Comparison of ENCODE assay signal across 13 cellular contexts in the genomic region with DNA sequence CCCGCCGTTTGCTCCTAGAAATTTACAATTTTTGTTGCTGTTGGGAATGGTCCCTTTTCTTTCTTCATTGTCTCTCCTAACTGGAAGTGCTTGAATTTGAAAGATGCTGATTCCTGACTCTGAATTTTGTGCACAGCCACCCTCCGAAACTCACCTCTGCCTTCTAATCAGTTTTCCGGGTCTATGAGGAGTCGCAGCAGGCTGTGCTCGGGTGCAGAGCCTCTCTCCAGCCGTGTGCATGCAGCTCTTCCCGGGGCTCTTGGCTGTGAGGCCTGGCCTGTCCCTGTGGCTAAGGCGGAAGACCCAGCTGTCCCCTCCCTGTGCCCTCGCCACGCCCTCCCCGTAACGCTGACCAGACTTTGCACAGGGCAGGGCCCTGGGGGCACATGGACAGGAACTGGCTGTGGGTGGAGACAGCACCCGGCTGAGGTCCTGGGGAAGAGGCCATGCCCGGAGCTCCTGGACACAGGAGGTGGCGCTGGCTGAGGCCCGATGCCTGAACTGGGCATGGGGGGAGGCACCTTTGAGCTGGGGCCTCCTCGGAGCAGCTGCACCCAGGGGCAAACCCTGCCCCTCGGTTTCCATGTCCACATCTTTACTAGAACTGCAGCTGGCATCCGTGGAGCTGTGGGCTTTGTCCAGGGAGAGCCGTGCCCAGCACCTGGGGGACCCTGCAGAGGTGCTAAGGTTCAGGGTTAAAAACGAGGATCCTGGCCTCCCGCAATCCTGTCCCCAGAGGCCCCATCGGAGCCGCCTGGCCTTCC. TPM values are rescaled to one million over a fixed set of nuclear protein-coding genes. Genes with fewer than 3 reads are reported as not detected.
DNase-seq lines count a peak whose midpoint lies in the region; ATAC-seq and TF ChIP-seq lines count a peak whose summit lies in the region.
"Had no signal": no experiment of that assay in that cellular context is flagged by ENCODE, and none has a peak within 500 bp of the region (broad histone marks: within the 10 kb centered on the region; RNA-seq: fewer than 3 reads in every experiment).

No MANE protein-coding gene starts in this region.

- no peak overlapping the region for H3K4me2 ChIP-seq in mesenchymal stem cell (ENCODE audit: low read length, poor library complexity, severe bottlenecking)

- peak overlapping the region; percentile 95 to 96 for H2BK12ac ChIP-seq in mesenchymal stem cell (ENCODE audit: low read length in 2 of 2)

- H3K27ac ChIP-seq in adrenal gland = no peak overlapping the region
- H3K27ac ChIP-seq in mesenchymal stem cell (ENCODE audit: low read length, poor library complexity, severe bottlenecking) = no peak overlapping the region
- peak overlapping the region; percentile 62 to 87 (median 85) for H3K27ac ChIP-seq in transverse colon

- TF ChIP-seq CTCF in adrenal gland (IDR thresholded peaks at IDR 0.05) (no peak), transverse colon (IDR thresholded peaks at IDR 0.05) (no peak)

- H3K18ac ChIP-seq in mesenchymal stem cell (ENCODE audit: low read depth in 1 of 2, low read length in 2 of 2) = peak overlapping the region; percentile 87 to 93

- no peak overlapping the region for H2AFZ ChIP-seq in mesenchymal stem cell (ENCODE audit: low read depth, low read length)

- H3K14ac ChIP-seq in mesenchymal stem cell (ENCODE audit: low read length in 2 of 2) = peak overlapping the region in 1 of 2 experiments; percentile 12

- H3K4me3 ChIP-seq in adrenal gland (no peak overlapping the region), mesenchymal stem cell (ENCODE audit: insufficient read depth in 1 of 2, low read depth in 1 of 2, low read length in 2 of 2) (no peak overlapping the region), transverse colon (peak overlapping the region in 2 of 4 donors; percentile 13 to 33)
- H3K4me3 ChIP-seq: K562 had no signal

- peak overlapping the region; percentile 78 for H2BK120ac ChIP-seq in mesenchymal stem cell (ENCODE audit: low read depth, low read length)

- intact Hi-C loops in adrenal gland (cut with DNase I) (no loop called here), transverse colon (cut with DNase I; ENCODE audit: low total_unique reads) (no loop called here)

- H3K4ac ChIP-seq in mesenchymal stem cell (ENCODE audit: low read depth in 1 of 2, low read length in 2 of 2) = peak overlapping the region; percentile 10 to 86

- H3K4me1 ChIP-seq in adrenal gland (replicated peaks in 1 of 2) (peaks cover 0 to 45% of the 10 kb centered on the region in 2 donors), mesenchymal stem cell (ENCODE audit: control insufficient read depth, insufficient read depth, low read depth, low read length) (peaks cover 76% of the 10 kb centered on the region), transverse colon (peaks cover 47 to 94% (median 69%) of the 10 kb centered on the region in 4 donors)

- H3K9ac ChIP-seq in mesenchymal stem cell (ENCODE audit: low read length) = no peak overlapping the region

- in situ Hi-C loops in transverse colon (cut with MboI; ENCODE audit: low pct_ligation_motif_present in 1 of 4, low pct_unique_long_range_greater_than_20kb in 1 of 4, low sequenced_read_pairs in 3 of 4) = no loop called here

- 68 to 84% (median 77%) methylated on average over 13 to 25 of the region's 25 CpGs for WGBS in adrenal gland, 4 donors
- 84% methylated on average over 23 of the region's 25 CpGs for WGBS in mesenchymal stem cell
- 42 to 52% methylated on average over 2 to 25 of the region's 25 CpGs for WGBS in transverse colon (ENCODE audit: low coverage in 1 of 2), 2 donors

- H3K9me3 ChIP-seq in adrenal gland (replicated peaks in 1 of 3) (no peaks in the 10 kb centered on the region), mesenchymal stem cell (ENCODE audit: control insufficient read depth, low read length) (no peaks in the 10 kb centered on the region), transverse colon (no peaks in the 10 kb centered on the region)

- peaks cover 5% of the 10 kb centered on the region for H3K79me1 ChIP-seq in mesenchymal stem cell (replicated peaks; ENCODE audit: low read length, poor library complexity, severe bottlenecking)

- ATAC-seq in GM18867 (IDR thresholded peaks at IDR 0.05; ENCODE audit: unreplicated experiment) (no peak), GM18505 (IDR thresholded peaks at IDR 0.05; ENCODE audit: unreplicated experiment) (no peak)
- ATAC-seq: activated naive CD8-positive, alpha-beta T cell treated with anti-CD3 and anti-CD28 coated beads, Interleukin-2, amount 50 U/mL, for 24 hours; K562 had no signal

- no peak for TF ChIP-seq POLR2A in adrenal gland (IDR thresholded peaks at IDR 0.05)
- peak; percentile 89 for TF ChIP-seq POLR2A in transverse colon (IDR thresholded peaks at IDR 0.05)
- no peak for TF ChIP-seq POLR2A in GM18505 (IDR thresholded peaks at IDR 0.05; ENCODE audit: borderline replicate concordance, extremely low read depth, insufficient read depth, insufficient read length)

- H3K27me3 ChIP-seq in adrenal gland (no peaks in the 10 kb centered on the region), mesenchymal stem cell (ENCODE audit: control insufficient read depth in 1 of 2, insufficient read depth in 1 of 2, low read length in 2 of 2) (no peaks in the 10 kb centered on the region), transverse colon (no peaks in the 10 kb centered on the region)

- H4K8ac ChIP-seq in mesenchymal stem cell (ENCODE audit: low read length) = peak overlapping the region; percentile 85

- no peak overlapping the region for H2BK5ac ChIP-seq in mesenchymal stem cell (ENCODE audit: low read depth, low read length, poor library complexity, severe bottlenecking)

- no peak for TF ChIP-seq EP300 in transverse colon (IDR thresholded peaks at IDR 0.05; ENCODE audit: low read depth)

- H3K36me3 ChIP-seq in adrenal gland (replicated peaks in 1 of 2) = no peaks in the 10 kb centered on the region
- H3K36me3 ChIP-seq in mesenchymal stem cell (ENCODE audit: control insufficient read depth in 1 of 2, insufficient read depth in 2 of 2, low read depth in 1 of 2, low read length in 2 of 2) = peaks cover 0 to 34% of the 10 kb centered on the region in 2 experiments
- no peaks in the 10 kb centered on the region for H3K36me3 ChIP-seq in transverse colon

- peak overlapping the region; percentile 9 for H2BK15ac ChIP-seq in mesenchymal stem cell (ENCODE audit: low read depth, poor library complexity, severe bottlenecking)

- DNase-seq in activated T-cell treated with anti-CD3 and anti-CD28 coated beads, Interleukin-2, amount 50 U/mL, for 1 hour = peak; percentile 8
- DNase-seq in activated T-cell treated with anti-CD3 and anti-CD28 coated beads for 4 hours = no peak
- peak in 5 of 7 donors; percentile 13 to 72 (median 30) for DNase-seq in adrenal gland
- DNase-seq in mesenchymal stem cell = no peak
- peak; percentile 92 for DNase-seq in transverse colon
- no peak for DNase-seq in OCI-M2 (lab: John Stamatoyannopoulos, UW; ENCODE audit: unreplicated experiment)
- DNase-seq: activated naive CD8-positive, alpha-beta T cell treated with anti-CD3 and anti-CD28 coated beads, Interleukin-2, amount 50 U/mL, for 24 hours; NCI-H2227 treated with DMSO at 0.1 percent for 48 hours; stimulated activated naive CD4-positive, alpha-beta T cell had no signal

- no peak overlapping the region for H3K23ac ChIP-seq in mesenchymal stem cell (ENCODE audit: low read length in 2 of 2)

- peak overlapping the region; percentile 48 for H4K91ac ChIP-seq in mesenchymal stem cell (ENCODE audit: low read length)

- H2AK5ac ChIP-seq in mesenchymal stem cell (ENCODE audit: low read length, severe bottlenecking) = peak overlapping the region; percentile 76

RNA-seq across cellular contexts. Expression of gene SPON2, which starts 32.6 kb away (rescaled TPM):
- 100 to 1,000 TPM in 3 of 8 donors, 10 to 100 TPM in 5; 23.9 to 206 (median 76.7) TPM for total RNA-seq in adrenal gland
- 10 to 100 TPM in 2 of 3 donors, 1 to 10 TPM in 1; 4.1 to 83.7 (median 28.4) TPM for polyA plus RNA-seq in adrenal gland
- 3,023 TPM for polyA plus RNA-seq in mesenchymal stem cell (2013, experiment 1 of 2)
- 3,062 TPM for polyA plus RNA-seq in mesenchymal stem cell (2013, experiment 2 of 2)
- total RNA-seq in transverse colon = 100 to 1,000 TPM in 1 of 4 donors, 10 to 100 TPM in 3; 45.4 to 127 (median 53.1) TPM
- total RNA-seq: endothelial cell of umbilical vein had no signal

RNA-seq across cellular contexts. Expression of gene CTBP1, which starts 43.9 kb away (rescaled TPM):
- total RNA-seq in adrenal gland (100 to 1,000 TPM; 143 to 293 (median 169) TPM), transverse colon (100 to 1,000 TPM; 183 to 457 (median 243) TPM)
- polyA plus RNA-seq in adrenal gland = 100 to 1,000 TPM in 2 of 3 donors, 10 to 100 TPM in 1; 45.7 to 172 (median 145) TPM
- 96.7 TPM for polyA plus RNA-seq in mesenchymal stem cell (2013, experiment 1 of 2)
- 92.8 TPM for polyA plus RNA-seq in mesenchymal stem cell (2013, experiment 2 of 2)

Comparison
In these comparisons a context has a peak if more than half of its experiments do, and no peak if none do; other contexts are left out.
1. DNase-seq: peak in activated T-cell treated with anti-CD3 and anti-CD28 coated beads, Interleukin-2, amount 50 U/mL, for 1 hour (single experiment), adrenal gland (5 of 7) and transverse colon (single experiment); none in activated T-cell treated with anti-CD3 and anti-CD28 coated beads for 4 hours (single experiment), mesenchymal stem cell (single experiment) and OCI-M2 (single experiment).
2. H3K27ac ChIP-seq: peak in transverse colon (4 of 4); none in adrenal gland (0 of 5) and mesenchymal stem cell (single experiment).